Comparison of ENCODE assay signal across 1 cellular context in the genomic region with DNA sequence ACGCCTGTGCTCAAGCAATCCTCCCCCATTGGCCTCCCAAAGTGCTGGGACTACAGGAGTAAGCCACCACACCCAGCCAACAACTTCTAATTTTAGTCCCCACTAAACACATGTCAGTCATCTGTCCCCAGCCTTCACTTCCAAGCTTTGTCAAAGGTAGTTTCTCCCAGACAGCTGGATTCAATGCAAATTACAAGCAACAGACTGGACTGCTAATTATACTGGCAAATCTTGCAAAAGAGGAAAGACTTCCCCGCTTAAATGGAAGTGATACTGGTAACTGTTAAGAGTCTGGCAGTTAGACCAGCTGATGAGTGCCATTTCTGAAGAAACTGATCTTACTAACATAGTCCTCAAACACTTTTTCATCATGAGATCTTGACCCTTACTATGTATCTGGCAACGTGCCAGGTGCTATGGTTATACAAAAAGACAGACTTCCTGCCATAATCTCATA.
TF ChIP-seq lines count a peak whose summit lies in the region.

No MANE protein-coding gene starts in this region.

TF ChIP-seq in HepG2, 621 proteins besides CTCF, POLR2A, EP300 and RAD21:
- no peak for TF ChIP-seq ZNF460 (CRISPR knock-in tag; IDR thresholded peaks at IDR 0.05; ENCODE audit: borderline replicate concordance)
- TF ChIP-seq, protein P1, sequence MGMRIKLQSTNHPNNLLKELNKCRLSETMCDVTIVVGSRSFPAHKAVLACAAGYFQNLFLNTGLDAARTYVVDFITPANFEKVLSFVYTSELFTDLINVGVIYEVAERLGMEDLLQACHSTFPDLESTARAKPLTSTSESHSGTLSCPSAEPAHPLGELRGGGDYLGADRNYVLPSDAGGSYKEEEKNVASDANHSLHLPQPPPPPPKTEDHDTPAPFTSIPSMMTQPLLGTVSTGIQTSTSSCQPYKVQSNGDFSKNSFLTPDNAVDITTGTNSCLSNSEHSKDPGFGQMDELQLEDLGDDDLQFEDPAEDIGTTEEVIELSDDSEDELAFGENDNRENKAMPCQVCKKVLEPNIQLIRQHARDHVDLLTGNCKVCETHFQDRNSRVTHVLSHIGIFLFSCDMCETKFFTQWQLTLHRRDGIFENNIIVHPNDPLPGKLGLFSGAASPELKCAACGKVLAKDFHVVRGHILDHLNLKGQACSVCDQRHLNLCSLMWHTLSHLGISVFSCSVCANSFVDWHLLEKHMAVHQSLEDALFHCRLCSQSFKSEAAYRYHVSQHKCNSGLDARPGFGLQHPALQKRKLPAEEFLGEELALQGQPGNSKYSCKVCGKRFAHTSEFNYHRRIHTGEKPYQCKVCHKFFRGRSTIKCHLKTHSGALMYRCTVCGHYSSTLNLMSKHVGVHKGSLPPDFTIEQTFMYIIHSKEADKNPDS (CRISPR knock-in tag; IDR thresholded peaks at IDR 0.05) = no peak
- TF ChIP-seq, protein P2, sequence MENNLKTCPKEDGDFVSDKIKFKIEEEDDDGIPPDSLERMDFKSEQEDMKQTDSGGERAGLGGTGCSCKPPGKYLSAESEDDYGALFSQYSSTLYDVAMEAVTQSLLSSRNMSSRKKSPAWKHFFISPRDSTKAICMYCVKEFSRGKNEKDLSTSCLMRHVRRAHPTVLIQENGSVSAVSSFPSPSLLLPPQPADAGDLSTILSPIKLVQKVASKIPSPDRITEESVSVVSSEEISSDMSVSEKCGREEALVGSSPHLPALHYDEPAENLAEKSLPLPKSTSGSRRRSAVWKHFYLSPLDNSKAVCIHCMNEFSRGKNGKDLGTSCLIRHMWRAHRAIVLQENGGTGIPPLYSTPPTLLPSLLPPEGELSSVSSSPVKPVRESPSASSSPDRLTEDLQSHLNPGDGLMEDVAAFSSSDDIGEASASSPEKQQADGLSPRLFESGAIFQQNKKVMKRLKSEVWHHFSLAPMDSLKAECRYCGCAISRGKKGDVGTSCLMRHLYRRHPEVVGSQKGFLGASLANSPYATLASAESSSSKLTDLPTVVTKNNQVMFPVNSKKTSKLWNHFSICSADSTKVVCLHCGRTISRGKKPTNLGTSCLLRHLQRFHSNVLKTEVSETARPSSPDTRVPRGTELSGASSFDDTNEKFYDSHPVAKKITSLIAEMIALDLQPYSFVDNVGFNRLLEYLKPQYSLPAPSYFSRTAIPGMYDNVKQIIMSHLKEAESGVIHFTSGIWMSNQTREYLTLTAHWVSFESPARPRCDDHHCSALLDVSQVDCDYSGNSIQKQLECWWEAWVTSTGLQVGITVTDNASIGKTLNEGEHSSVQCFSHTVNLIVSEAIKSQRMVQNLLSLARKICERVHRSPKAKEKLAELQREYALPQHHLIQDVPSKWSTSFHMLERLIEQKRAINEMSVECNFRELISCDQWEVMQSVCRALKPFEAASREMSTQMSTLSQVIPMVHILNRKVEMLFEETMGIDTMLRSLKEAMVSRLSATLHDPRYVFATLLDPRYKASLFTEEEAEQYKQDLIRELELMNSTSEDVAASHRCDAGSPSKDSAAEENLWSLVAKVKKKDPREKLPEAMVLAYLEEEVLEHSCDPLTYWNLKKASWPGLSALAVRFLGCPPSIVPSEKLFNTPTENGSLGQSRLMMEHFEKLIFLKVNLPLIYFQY (CRISPR knock-in tag; IDR thresholded peaks at IDR 0.05; ENCODE audit: borderline replicate concordance) = no peak
- TF ChIP-seq, protein P3, sequence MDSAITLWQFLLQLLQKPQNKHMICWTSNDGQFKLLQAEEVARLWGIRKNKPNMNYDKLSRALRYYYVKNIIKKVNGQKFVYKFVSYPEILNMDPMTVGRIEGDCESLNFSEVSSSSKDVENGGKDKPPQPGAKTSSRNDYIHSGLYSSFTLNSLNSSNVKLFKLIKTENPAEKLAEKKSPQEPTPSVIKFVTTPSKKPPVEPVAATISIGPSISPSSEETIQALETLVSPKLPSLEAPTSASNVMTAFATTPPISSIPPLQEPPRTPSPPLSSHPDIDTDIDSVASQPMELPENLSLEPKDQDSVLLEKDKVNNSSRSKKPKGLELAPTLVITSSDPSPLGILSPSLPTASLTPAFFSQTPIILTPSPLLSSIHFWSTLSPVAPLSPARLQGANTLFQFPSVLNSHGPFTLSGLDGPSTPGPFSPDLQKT (CRISPR knock-in tag; IDR thresholded peaks at IDR 0.05; ENCODE audit: borderline replicate concordance) = no peak
- TF ChIP-seq LCORL (IDR thresholded peaks at IDR 0.05) = peak; percentile 98
- TF ChIP-seq LCORL (CRISPR knock-in tag; IDR thresholded peaks at IDR 0.05) = no peak
- TF ChIP-seq, protein P4, sequence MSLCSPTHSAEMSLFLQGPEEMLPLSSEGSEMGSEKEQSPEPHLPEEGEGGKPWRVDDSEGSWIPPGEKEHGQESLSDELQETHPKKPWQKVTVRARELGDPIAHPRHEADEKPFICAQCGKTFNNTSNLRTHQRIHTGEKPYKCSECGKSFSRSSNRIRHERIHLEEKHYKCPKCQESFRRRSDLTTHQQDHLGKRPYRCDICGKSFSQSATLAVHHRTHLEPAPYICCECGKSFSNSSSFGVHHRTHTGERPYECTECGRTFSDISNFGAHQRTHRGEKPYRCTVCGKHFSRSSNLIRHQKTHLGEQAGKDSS (CRISPR knock-in tag; IDR thresholded peaks at IDR 0.05; ENCODE audit: borderline replicate concordance, low read depth) = no peak
- no peak for TF ChIP-seq EHMT2 (IDR thresholded peaks at IDR 0.05; ENCODE audit: borderline replicate concordance, low read depth, low read length)
- peak; percentile 36 for TF ChIP-seq RBM22 (optimal IDR thresholded peaks at IDR 0.05; ENCODE audit: low read length)
- no peak for TF ChIP-seq GABPB1 (CRISPR knock-in tag; IDR thresholded peaks at IDR 0.05)
- TF ChIP-seq, protein P5, sequence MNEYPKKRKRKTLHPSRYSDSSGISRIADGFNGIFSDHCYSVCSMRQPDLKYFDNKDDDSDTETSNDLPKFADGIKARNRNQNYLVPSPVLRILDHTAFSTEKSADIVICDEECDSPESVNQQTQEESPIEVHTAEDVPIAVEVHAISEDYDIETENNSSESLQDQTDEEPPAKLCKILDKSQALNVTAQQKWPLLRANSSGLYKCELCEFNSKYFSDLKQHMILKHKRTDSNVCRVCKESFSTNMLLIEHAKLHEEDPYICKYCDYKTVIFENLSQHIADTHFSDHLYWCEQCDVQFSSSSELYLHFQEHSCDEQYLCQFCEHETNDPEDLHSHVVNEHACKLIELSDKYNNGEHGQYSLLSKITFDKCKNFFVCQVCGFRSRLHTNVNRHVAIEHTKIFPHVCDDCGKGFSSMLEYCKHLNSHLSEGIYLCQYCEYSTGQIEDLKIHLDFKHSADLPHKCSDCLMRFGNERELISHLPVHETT (CRISPR knock-in tag; conservative IDR thresholded peaks at IDR 0.05) = no peak
- TF ChIP-seq XBP1 (CRISPR knock-in tag; IDR thresholded peaks at IDR 0.05) = no peak
- no peak for TF ChIP-seq SP140L (CRISPR knock-in tag; IDR thresholded peaks at IDR 0.05; ENCODE audit: borderline replicate concordance)
